14 cellular contexts compared by ENCODE assay signal in the genomic region with DNA sequence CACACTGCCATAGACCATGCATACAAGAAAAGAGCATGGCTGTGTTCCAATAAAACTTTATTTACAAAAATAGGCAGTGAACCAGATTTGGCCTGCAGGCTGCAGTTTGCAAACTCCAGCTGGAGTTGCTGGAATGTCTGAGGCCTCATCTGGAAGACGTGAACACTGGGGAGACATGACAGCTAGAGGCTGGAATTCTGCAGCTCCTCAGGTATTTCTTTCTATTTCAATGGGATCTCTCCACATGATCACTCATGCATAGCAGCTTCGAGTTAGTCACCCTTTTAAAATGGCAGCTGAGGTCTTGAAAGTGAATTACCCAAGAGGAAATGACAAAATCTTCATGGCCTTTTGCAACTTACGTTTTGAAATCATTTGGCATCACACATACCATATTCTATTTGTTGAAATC. TPM values are rescaled to one million over a fixed set of nuclear protein-coding genes. Genes with fewer than 3 reads are reported as not detected.
DNase-seq lines count a peak whose midpoint lies in the region; ATAC-seq, FAIRE-seq and TF ChIP-seq lines count a peak whose summit lies in the region.
"Had no signal": no experiment of that assay in that cellular context is flagged by ENCODE, and none has a peak within 500 bp of the region (broad histone marks: within the 10 kb centered on the region; RNA-seq: fewer than 3 reads in every experiment).

No MANE protein-coding gene starts in this region.

- FAIRE-seq in urothelium cell line (lab: Jason Lieb, UNC) = no peak

- no peaks in the 10 kb centered on the region for H3K79me2 ChIP-seq in fibroblast of lung (ENCODE audit: control insufficient read depth, insufficient read depth, low read length)

- H3K36me3 Mint-ChIP-seq in natural killer cell treated with Interleukin-12 subunit alpha and Interleukin-12 subunit beta and Interleukin-15 and Interleukin-18, amount 100 ng/mL, for 72 hours = peaks cover 7% of the 10 kb centered on the region
- H3K36me3 Mint-ChIP-seq in natural killer cell = no peaks in the 10 kb centered on the region

- no peak overlapping the region for H3K9ac ChIP-seq in fibroblast of lung (ENCODE audit: insufficient read depth, low read length)

- H3K4me2 ChIP-seq in fibroblast of lung (ENCODE audit: extremely low read depth, insufficient read depth, low read length) = no peak overlapping the region

- H3K27ac ChIP-seq in Panc1 (ENCODE audit: low read length) (no peak overlapping the region), fibroblast of lung (ENCODE audit: insufficient read depth, low read length) (no peak overlapping the region)
- H3K27ac ChIP-seq: adrenal gland, spleen had no signal

- H3K27me3 ChIP-seq in Panc1 (ENCODE audit: control insufficient read depth, insufficient read depth, low read length) = no peaks in the 10 kb centered on the region
- no peaks in the 10 kb centered on the region for H3K27me3 ChIP-seq in fibroblast of lung (ENCODE audit: control insufficient read depth, insufficient read depth, low read length)
- H3K27me3 ChIP-seq: adrenal gland had no signal

- peaks cover 24 to 32% of the 10 kb centered on the region in 2 donors for H3K27me3 Mint-ChIP-seq in natural killer cell treated with Interleukin-12 subunit alpha and Interleukin-12 subunit beta and Interleukin-15 and Interleukin-18, amount 100 ng/mL, for 72 hours
- H3K27me3 Mint-ChIP-seq in natural killer cell (ENCODE audit: low read depth in 2 of 2) = peaks cover 30 to 78% of the 10 kb centered on the region in 2 donors
- H3K27me3 Mint-ChIP-seq: B cell had no signal

- intact Hi-C loops in natural killer cell (cut with micrococcal nuclease) = no loop called here
- intact Hi-C loops in Panc1 (cut with micrococcal nuclease; ENCODE audit: unreplicated experiment) = no loop called here

- peak; percentile 44 to 50 for ATAC-seq in natural killer cell treated with Interleukin-12 subunit alpha and Interleukin-12 subunit beta and Interleukin-15 and Interleukin-18, amount 100 ng/mL, for 72 hours
- ATAC-seq in natural killer cell (no peak), Panc1 (peak; percentile 69; the same call in 1 of the 2 replicates)
- ATAC-seq: activated CD8-positive, alpha-beta T cell treated with anti-CD3 and anti-CD28 coated beads, Interleukin-2, amount 10 ng/mL, durations not matched to agents 7 days and 5 days had no signal

- no peak for DNase-seq in natural killer cell treated with Interleukin-12 subunit alpha and Interleukin-12 subunit beta and Interleukin-15 and Interleukin-18, amount 100 ng/mL, for 72 hours (ENCODE audit: low spot score)
- DNase-seq in natural killer cell = no peak
- DNase-seq in Panc1 (ENCODE audit: low read depth, low spot score) = peak; percentile 25
- peak; percentile 87 to 98 for DNase-seq in fibroblast of lung (ENCODE audit: low read depth in 2 of 2)
- DNase-seq in urothelium cell line (ENCODE audit: low spot score) = peak; percentile 52
- no peak for DNase-seq in NCI-H82 treated with DMSO at 0.1 percent for 48 hours (lab: John Stamatoyannopoulos, UW; ENCODE audit: unreplicated experiment)
- DNase-seq in G401 (ENCODE audit: low spot score) = no peak
- DNase-seq in SHP77 treated with DMSO at 0.1 percent for 48 hours (lab: John Stamatoyannopoulos, UW) = no peak
- DNase-seq: activated CD8-positive, alpha-beta T cell treated with anti-CD3 and anti-CD28 coated beads, Interleukin-2, amount 10 ng/mL, durations not matched to agents 7 days and 5 days; adrenal gland; foreskin melanocyte; NCI-H1694 treated with DMSO at 0.1 percent for 48 hours; spleen had no signal

- POLR2A ChIA-PET in Panc1 (lab: Charles Lee) = no interaction called here

- H3K36me3 ChIP-seq in Panc1 (ENCODE audit: control insufficient read depth, insufficient read depth, low read length) (no peaks in the 10 kb centered on the region), fibroblast of lung (ENCODE audit: control insufficient read depth, insufficient read depth, low read length) (no peaks in the 10 kb centered on the region)
- H3K36me3 ChIP-seq: adrenal gland, spleen had no signal

- CTCF ChIA-PET in Panc1 (lab: Charles Lee) = no interaction called here

- H3K4me3 ChIP-seq in Panc1 (ENCODE audit: low read depth in 2 of 2, low read length in 2 of 2) = no peak overlapping the region
- H3K4me3 ChIP-seq in fibroblast of lung (replicated peaks in 1 of 4; ENCODE audit: control extremely low read depth in 1 of 4, insufficient read depth in 1 of 4, low read depth in 3 of 4, low read length in 4 of 4) = no peak overlapping the region
- H3K4me3 ChIP-seq: adrenal gland, spleen had no signal

- no peak overlapping the region for H3K27ac Mint-ChIP-seq in natural killer cell treated with Interleukin-12 subunit alpha and Interleukin-12 subunit beta and Interleukin-15 and Interleukin-18, amount 100 ng/mL, for 72 hours
- H3K27ac Mint-ChIP-seq in natural killer cell = no peak overlapping the region
- H3K27ac Mint-ChIP-seq: activated CD8-positive, alpha-beta T cell treated with anti-CD3 and anti-CD28 coated beads, Interleukin-2, amount 10 ng/mL, durations not matched to agents 7 days and 5 days; B cell had no signal

- TF ChIP-seq CTCF in natural killer cell (IDR thresholded peaks at IDR 0.05) = no peak
- no peak for TF ChIP-seq CTCF in Panc1 (IDR thresholded peaks at IDR 0.05)
- TF ChIP-seq CTCF in fibroblast of lung (conservative IDR thresholded peaks at IDR 0.05 in 1 of 2, IDR thresholded peaks at IDR 0.05 in 1 of 2; ENCODE audit: low read depth in 1 of 2, low read length in 2 of 2) = no peak

- no peaks in the 10 kb centered on the region for H3K4me1 ChIP-seq in Panc1 (ENCODE audit: control insufficient read depth, insufficient read depth, low read length)
- peaks cover 7% of the 10 kb centered on the region for H3K4me1 ChIP-seq in fibroblast of lung (ENCODE audit: control insufficient read depth, extremely low read depth, insufficient read depth, low read length)
- H3K4me1 ChIP-seq: adrenal gland had no signal

- H3K4me1 Mint-ChIP-seq in natural killer cell treated with Interleukin-12 subunit alpha and Interleukin-12 subunit beta and Interleukin-15 and Interleukin-18, amount 100 ng/mL, for 72 hours (ENCODE audit: low read depth in 2 of 2) = peaks cover 0 to 4% of the 10 kb centered on the region in 2 donors
- H3K4me1 Mint-ChIP-seq in natural killer cell = peaks cover 0 to 8% of the 10 kb centered on the region in 2 donors

- H2AFZ ChIP-seq in fibroblast of lung (ENCODE audit: low read length) = no peak overlapping the region

- H3K4me3 Mint-ChIP-seq in natural killer cell treated with Interleukin-12 subunit alpha and Interleukin-12 subunit beta and Interleukin-15 and Interleukin-18, amount 100 ng/mL, for 72 hours = no peak overlapping the region
- H3K4me3 Mint-ChIP-seq in natural killer cell = no peak overlapping the region
- H3K4me3 Mint-ChIP-seq: activated CD8-positive, alpha-beta T cell treated with anti-CD3 and anti-CD28 coated beads, Interleukin-2, amount 10 ng/mL, durations not matched to agents 7 days and 5 days; B cell had no signal

- peaks cover 3% of the 10 kb centered on the region for H3K9me3 Mint-ChIP-seq in natural killer cell treated with Interleukin-12 subunit alpha and Interleukin-12 subunit beta and Interleukin-15 and Interleukin-18, amount 100 ng/mL, for 72 hours
- H3K9me3 Mint-ChIP-seq in natural killer cell = peaks cover 0 to 2% of the 10 kb centered on the region in 2 donors

- H4K20me1 ChIP-seq in fibroblast of lung (ENCODE audit: control insufficient read depth, extremely low read depth, insufficient read depth, low read length) = no peaks in the 10 kb centered on the region

- no peaks in the 10 kb centered on the region for H3K9me3 ChIP-seq in Panc1 (ENCODE audit: control insufficient read depth, insufficient read depth, low read depth, low read length)
- H3K9me3 ChIP-seq in fibroblast of lung (ENCODE audit: control insufficient read depth, insufficient read depth, low read depth, low read length) = no peaks in the 10 kb centered on the region
- H3K9me3 ChIP-seq: adrenal gland, spleen had no signal

- no TSS peak for BruUV-seq in Panc1 (replicated peaks; lab: Mats Ljungman, UMichigan)

- in situ Hi-C loops in Panc1 (cut with HindIII; ENCODE audit: low pct_unique_long_range_greater_than_20kb, low sequenced_read_pairs) (no loop called here), G401 (cut with HindIII; ENCODE audit: low sequenced_read_pairs) (no loop called here)

RNA-seq across cellular contexts. Expression of a gene that starts 52.6 kb away (rescaled TPM):
- total RNA-seq in natural killer cell treated with Interleukin-12 subunit alpha and Interleukin-12 subunit beta and Interleukin-15 and Interleukin-18, amount 100 ng/mL, for 72 hours = 10 to 100 TPM; 18.1 to 23.8 TPM
- total RNA-seq in natural killer cell = 10 to 100 TPM; 13.1 to 14.0 (median 13.9) TPM
- 14.3 TPM for total RNA-seq in Panc1 (2021; ENCODE audit: unreplicated experiment)
- polyA plus RNA-seq in Panc1 (2012; ENCODE audit: insufficient read length) = 7.8 TPM
- total RNA-seq in fibroblast of lung = 28.0 and 40.3 TPM in 2 replicates
- 33.7 and 52.5 TPM in 2 replicates for polyA plus RNA-seq in fibroblast of lung
- 20.9 and 33.7 TPM in 2 replicates for polyA plus RNA-seq in fibroblast of lung (2012)
- polyA minus RNA-seq in fibroblast of lung (ENCODE audit: low replicate concordance) = 1.6 and 8.0 TPM in 2 replicates
- 20.9 and 30.8 TPM in 2 replicates for total RNA-seq in G401 (2014; rRNA removed; shearing (Covaris generic))

Comparison
In these comparisons a context has a peak if more than half of its experiments do, and no peak if none do; other contexts are left out.
1. ATAC-seq: peak in natural killer cell treated with Interleukin-12 subunit alpha and Interleukin-12 subunit beta and Interleukin-15 and Interleukin-18, amount 100 ng/mL, for 72 hours (2 of 2) and Panc1 (single experiment); none in natural killer cell (0 of 3).
2. DNase-seq: peak in Panc1 (single experiment), fibroblast of lung (2 of 2) and urothelium cell line (single experiment); none in natural killer cell treated with Interleukin-12 subunit alpha and Interleukin-12 subunit beta and Interleukin-15 and Interleukin-18, amount 100 ng/mL, for 72 hours (single experiment), natural killer cell (single experiment), NCI-H82 treated with DMSO at 0.1 percent for 48 hours (single experiment), G401 (single experiment) and SHP77 treated with DMSO at 0.1 percent for 48 hours (single experiment).